Comparison of ENCODE assay signal across 1 cellular context in genomic region chr17:68777856-68778694, GRCh38.
TF ChIP-seq lines count a peak whose summit lies in the region.

No MANE protein-coding gene starts in this region.

TF ChIP-seq in HepG2, 621 proteins besides CTCF, POLR2A, EP300 and RAD21 (continued from another document and continues in another):
- TF ChIP-seq NR0B2 (CRISPR knock-in tag; IDR thresholded peaks at IDR 0.05): no peak
- TF ChIP-seq HNRNPH1 (optimal IDR thresholded peaks at IDR 0.05; ENCODE audit: low read depth, low read length): no peak
- peak; percentile 89 for TF ChIP-seq ZEB1 (IDR thresholded peaks at IDR 0.05; ENCODE audit: insufficient replicate concordance, low read depth)
- TF ChIP-seq ZNF30 (CRISPR knock-in tag; IDR thresholded peaks at IDR 0.05): no peak
- no peak for TF ChIP-seq TOPORS (CRISPR knock-in tag; IDR thresholded peaks at IDR 0.05)
- TF ChIP-seq GLMP (CRISPR knock-in tag; IDR thresholded peaks at IDR 0.05; ENCODE audit: borderline replicate concordance): no peak
- peak; percentile 47; the same call in 1 of the 2 replicates for TF ChIP-seq ZNF607 (CRISPR knock-in tag; IDR thresholded peaks at IDR 0.05; ENCODE audit: borderline replicate concordance)
- peak; percentile 68; the same call in 1 of the 2 replicates for TF ChIP-seq ARNTL (CRISPR knock-in tag; IDR thresholded peaks at IDR 0.05)
- no peak for TF ChIP-seq FLYWCH1 (CRISPR knock-in tag; IDR thresholded peaks at IDR 0.05)
- TF ChIP-seq NFE2 (CRISPR knock-in tag; IDR thresholded peaks at IDR 0.05): no peak
- TF ChIP-seq ZFX (CRISPR knock-in tag; IDR thresholded peaks at IDR 0.05; ENCODE audit: low read depth): peak; percentile 44; the same call in 1 of the 2 replicates
- no peak; the same call in 1 of the 2 replicates for TF ChIP-seq ZNF737 (CRISPR knock-in tag; IDR thresholded peaks at IDR 0.05; ENCODE audit: borderline replicate concordance)
- no peak for TF ChIP-seq RFX3 (CRISPR knock-in tag; IDR thresholded peaks at IDR 0.05)
- TF ChIP-seq CREM (IDR thresholded peaks at IDR 0.05): peak; percentile 79
- no peak for TF ChIP-seq CREM (CRISPR knock-in tag; IDR thresholded peaks at IDR 0.05)
- TF ChIP-seq ZNF766 (CRISPR knock-in tag; IDR thresholded peaks at IDR 0.05; ENCODE audit: borderline replicate concordance): no peak
- no peak for TF ChIP-seq KLF16 (CRISPR knock-in tag; IDR thresholded peaks at IDR 0.05)
- TF ChIP-seq DZIP1 (CRISPR knock-in tag; IDR thresholded peaks at IDR 0.05): no peak
- no peak for TF ChIP-seq TFDP1 (CRISPR knock-in tag; IDR thresholded peaks at IDR 0.05; ENCODE audit: borderline replicate concordance)
- TF ChIP-seq SIX4 (CRISPR knock-in tag; IDR thresholded peaks at IDR 0.05): peak; percentile 60; the same call in 1 of the 2 replicates
- TF ChIP-seq SOX13 (IDR thresholded peaks at IDR 0.05): no peak
- TF ChIP-seq SOX13 (CRISPR knock-in tag; conservative IDR thresholded peaks at IDR 0.05 in 1 of 2, IDR thresholded peaks at IDR 0.05 in 1 of 2): peak in 1 of 2 experiments; percentile 77; a peak in 2 of 4 replicates
- TF ChIP-seq ZNF768 (CRISPR knock-in tag; IDR thresholded peaks at IDR 0.05): no peak
- TF ChIP-seq PATZ1 (CRISPR knock-in tag; IDR thresholded peaks at IDR 0.05): no peak; the same call in 1 of the 2 replicates
- TF ChIP-seq ZBTB2 (CRISPR knock-in tag; IDR thresholded peaks at IDR 0.05; ENCODE audit: low read depth): no peak
- no peak for TF ChIP-seq ZNF704 (CRISPR knock-in tag; IDR thresholded peaks at IDR 0.05; ENCODE audit: borderline replicate concordance)
- no peak for TF ChIP-seq ZSCAN20 (CRISPR knock-in tag; IDR thresholded peaks at IDR 0.05; ENCODE audit: borderline replicate concordance)
- no peak; the same call in 1 of the 2 replicates for TF ChIP-seq HDAC1 (CRISPR knock-in tag; IDR thresholded peaks at IDR 0.05)
- TF ChIP-seq AGO2 (optimal IDR thresholded peaks at IDR 0.05; ENCODE audit: low read depth, low read length): no peak
- no peak for TF ChIP-seq ZNF589 (CRISPR knock-in tag; conservative IDR thresholded peaks at IDR 0.05)
- TF ChIP-seq ZNF781 (CRISPR knock-in tag; IDR thresholded peaks at IDR 0.05; ENCODE audit: borderline replicate concordance, not compliant biosample characterization): no peak
- no peak for TF ChIP-seq NFRKB (IDR thresholded peaks at IDR 0.05)
- TF ChIP-seq ARID3A (IDR thresholded peaks at IDR 0.05; ENCODE audit: low read depth, low read length): no peak
- peak; percentile 69; the same call in 1 of the 2 replicates for TF ChIP-seq PPARG (CRISPR knock-in tag; conservative IDR thresholded peaks at IDR 0.05)
- TF ChIP-seq ZBTB38 (CRISPR knock-in tag; IDR thresholded peaks at IDR 0.05): peak; percentile 71; the same call in 1 of the 2 replicates
- peak in 1 of 2 experiments; percentile 66; a peak in 2 of 4 replicates for TF ChIP-seq MAFK (conservative IDR thresholded peaks at IDR 0.05 in 1 of 2, IDR thresholded peaks at IDR 0.05 in 1 of 2; ENCODE audit: low read length in 2 of 2)
- TF ChIP-seq ZNF530 (CRISPR knock-in tag; IDR thresholded peaks at IDR 0.05; ENCODE audit: low read depth): no peak
- TF ChIP-seq YEATS4 (CRISPR knock-in tag; IDR thresholded peaks at IDR 0.05; ENCODE audit: borderline replicate concordance): peak; percentile 33
- no peak for TF ChIP-seq REL (CRISPR knock-in tag; conservative IDR thresholded peaks at IDR 0.05)
- TF ChIP-seq ZNF292 (CRISPR knock-in tag; IDR thresholded peaks at IDR 0.05; ENCODE audit: borderline replicate concordance, low read depth): 0 out of 2 replicates have a peak, but pooled peaks have one; percentile 15
- TF ChIP-seq TBX2 (CRISPR knock-in tag; IDR thresholded peaks at IDR 0.05; ENCODE audit: borderline replicate concordance): peak; percentile 26; the same call in 1 of the 2 replicates
- peak; percentile 17 for TF ChIP-seq NR2F2 (IDR thresholded peaks at IDR 0.05; ENCODE audit: borderline replicate concordance, low read depth)
- TF ChIP-seq SMAD1 (CRISPR knock-in tag; IDR thresholded peaks at IDR 0.05; ENCODE audit: borderline replicate concordance, low read depth): no peak
- TF ChIP-seq TRIM22 (IDR thresholded peaks at IDR 0.05): no peak
- peak; percentile 26; the same call in 1 of the 2 replicates for TF ChIP-seq IRF2 (CRISPR knock-in tag; IDR thresholded peaks at IDR 0.05)
- peak; percentile 89 for TF ChIP-seq RARA (CRISPR knock-in tag; IDR thresholded peaks at IDR 0.05)
- TF ChIP-seq SOX5 (CRISPR knock-in tag; IDR thresholded peaks at IDR 0.05; ENCODE audit: borderline replicate concordance): no peak; the same call in 1 of the 2 replicates
- TF ChIP-seq HMGXB4 (CRISPR knock-in tag; IDR thresholded peaks at IDR 0.05; ENCODE audit: borderline replicate concordance in 1 of 2, low read depth in 1 of 2): peak; percentile 8 to 54; a peak in 1 of 4 replicates
- 0 out of 2 replicates have a peak, but pooled peaks have one; percentile 85 for TF ChIP-seq ZNF710 (CRISPR knock-in tag; IDR thresholded peaks at IDR 0.05; ENCODE audit: borderline replicate concordance)
